ENCODE assay signal across 22 cellular contexts in the genomic region with DNA sequence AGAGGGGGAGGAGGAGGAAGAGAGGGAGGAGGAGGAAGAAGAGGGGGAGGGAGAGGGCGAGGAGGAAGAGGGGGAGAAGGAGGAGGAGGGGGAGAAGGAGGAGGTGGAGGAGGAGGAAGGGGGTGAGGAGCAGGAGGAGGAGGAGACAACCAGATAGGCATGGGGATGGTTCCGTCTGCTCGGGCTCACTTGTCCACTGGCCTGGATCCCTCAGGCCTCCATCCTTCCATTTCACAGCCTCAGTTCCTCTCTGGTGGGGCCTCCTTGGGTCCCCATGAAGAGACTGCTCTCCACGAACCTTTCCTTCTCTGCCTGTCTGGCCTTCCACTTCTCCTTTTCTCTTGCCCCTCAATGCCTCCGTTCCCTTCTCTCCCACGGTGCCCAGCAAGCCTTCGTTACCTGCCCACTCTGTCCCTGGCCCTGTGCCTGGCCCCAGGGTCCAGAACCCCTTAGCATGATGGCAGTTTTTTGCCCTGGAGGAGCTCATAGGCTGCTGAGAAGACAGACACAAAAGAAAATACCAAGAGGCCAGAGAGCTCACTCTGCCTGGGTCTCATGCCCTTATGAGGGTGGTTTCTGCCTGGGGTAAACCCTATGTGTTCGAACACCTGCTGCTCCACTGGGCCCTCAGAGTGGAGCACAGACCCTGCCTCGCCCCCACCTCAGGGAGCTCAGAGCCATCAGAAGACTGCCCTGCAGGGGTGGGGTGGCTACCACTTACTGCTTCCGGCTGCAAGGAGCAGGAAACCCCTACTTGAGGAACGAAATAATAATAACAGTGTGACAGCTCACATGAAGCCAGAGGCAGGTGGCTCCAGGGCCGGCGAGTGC. TPM values are rescaled to one million over a fixed set of nuclear protein-coding genes. Genes with fewer than 3 reads are reported as not detected.
DNase-seq lines count a peak whose midpoint lies in the region; ATAC-seq, FAIRE-seq and TF ChIP-seq lines count a peak whose summit lies in the region.
"Had no signal": no experiment of that assay in that cellular context is flagged by ENCODE, and none has a peak within 500 bp of the region (broad histone marks: within the 10 kb centered on the region; RNA-seq: fewer than 3 reads in every experiment).

No MANE protein-coding gene starts in this region.

- FAIRE-seq in HepG2 (lab: Jason Lieb, UNC) (no peak), GM12892 (lab: Jason Lieb, UNC) (no peak)
- FAIRE-seq: bronchial epithelial cell, GM19239, RCC 7860 had no signal

- H3K36me3 ChIP-seq in HepG2 (replicated peaks in 1 of 2; ENCODE audit: control insufficient read depth in 1 of 2, insufficient read depth in 2 of 2, low read length in 2 of 2), result no peaks in the 10 kb centered on the region
- H3K36me3 ChIP-seq in right lobe of liver, result no peaks in the 10 kb centered on the region
- no peaks in the 10 kb centered on the region for H3K36me3 ChIP-seq in uterus
- H3K36me3 ChIP-seq in colonic mucosa, result no peaks in the 10 kb centered on the region

- BruUV-seq in HepG2 (replicated peaks; lab: Mats Ljungman, UMichigan), result no TSS peak

- no peaks in the 10 kb centered on the region for H4K20me1 ChIP-seq in HepG2 (ENCODE audit: insufficient read depth, low read length)

- POLR2A ChIA-PET in HepG2 (lab: Yijun Ruan, JAX), result no interaction called here

- no peak overlapping the region for H3K4me3 ChIP-seq in HepG2 (replicated peaks in 1 of 3; ENCODE audit: insufficient read depth in 1 of 3, low read depth in 2 of 3, low read length in 3 of 3)
- no peak overlapping the region for H3K4me3 ChIP-seq in right lobe of liver
- H3K4me3 ChIP-seq in uterus, result no peak overlapping the region
- H3K4me3 ChIP-seq in colonic mucosa, result no peak overlapping the region
- H3K4me3 ChIP-seq: mucosa of descending colon had no signal

- ATAC-seq in HepG2, result no peak
- ATAC-seq in right lobe of liver, result no peak
- peak; percentile 28 to 49 for ATAC-seq in naive B cell (ENCODE audit: low read depth in 2 of 2)
- ATAC-seq: activated CD4-positive, CD25-positive, alpha-beta regulatory T cell treated with anti-CD3 and anti-CD28 coated beads, Interleukin-2, amount 50 U/mL, for 24 hours; left cardiac atrium; mucosa of descending colon had no signal

- H3K27me3 Mint-ChIP-seq in naive B cell, result no peaks in the 10 kb centered on the region
- H3K27me3 Mint-ChIP-seq: activated naive CD8-positive, alpha-beta T cell treated with anti-CD3 and anti-CD28 coated beads for 36 hours had no signal

- in situ Hi-C loops in HepG2 (cut with HindIII; ENCODE audit: extremely low pct_ligation_motif_present, low pct_unique_long_range_greater_than_20kb), result no loop called here

- intact Hi-C loops in HepG2 (cut with micrococcal nuclease; ENCODE audit: unreplicated experiment), result loop anchor here (1.0 kb wide), 1 partner anchor 20 kb away; no protein-coding TSS in a partner anchor
- intact Hi-C loops in right lobe of liver (cut with DNase I), result loop anchor here (5.0 to 10.0 kb wide), 2 partner anchors 123 to 285 kb away; no protein-coding TSS in a partner anchor
- intact Hi-C loops in uterus (cut with DNase I; ENCODE audit: low total_unique reads), result loop anchor here (10.0 kb wide), 1 partner anchor 105 kb away; no protein-coding TSS in a partner anchor
- intact Hi-C loops in colonic mucosa (cut with DNase I), result loop anchor here (5.0 kb wide), 2 partner anchors 123 to 283 kb away; no protein-coding TSS in a partner anchor

- CTCF ChIA-PET in HepG2 (lab: Yijun Ruan, JAX; ENCODE audit: low intra/inter-chr PET ratio, low total read pairs), result no interaction called here

- WGBS in HepG2 (ENCODE audit: low lambda C conversion rate), result 64% methylated on average over 10 of the region's 13 CpGs
- 60% methylated on average over 10 of the region's 13 CpGs for WGBS in right lobe of liver (ENCODE audit: insufficient coverage, low coverage, low lambda C conversion rate, missing lambda C conversion rate)

- H3K27me3 ChIP-seq in HepG2 (ENCODE audit: control insufficient read depth in 1 of 2, insufficient read depth in 2 of 2, low read length in 2 of 2) (peaks cover 2 to 40% of the 10 kb centered on the region in 2 experiments; a peak in 4 of 5 replicates), right lobe of liver (no peaks in the 10 kb centered on the region), uterus (no peaks in the 10 kb centered on the region), colonic mucosa (no peaks in the 10 kb centered on the region)

- H3K9me3 ChIP-seq in HepG2 (ENCODE audit: low read length) (no peaks in the 10 kb centered on the region), right lobe of liver (no peaks in the 10 kb centered on the region), uterus (no peaks in the 10 kb centered on the region), colonic mucosa (no peaks in the 10 kb centered on the region)
- H3K9me3 ChIP-seq: mucosa of descending colon had no signal

- no peak overlapping the region for H3K4me2 ChIP-seq in HepG2 (ENCODE audit: low read depth, low read length)

- no peak for TF ChIP-seq RAD21 in HepG2 (CRISPR knock-in tag; IDR thresholded peaks at IDR 0.05)

- H3K4me3 Mint-ChIP-seq in naive B cell, result peak overlapping the region; percentile 2 to 88 (median 59)
- H3K4me3 Mint-ChIP-seq: activated naive CD8-positive, alpha-beta T cell treated with anti-CD3 and anti-CD28 coated beads for 36 hours had no signal

- H3K79me2 ChIP-seq in HepG2 (ENCODE audit: insufficient read depth, low read length), result no peaks in the 10 kb centered on the region
- H3K79me2 ChIP-seq: parathyroid adenoma had no signal

- H3K9me3 Mint-ChIP-seq in naive B cell, result no peaks in the 10 kb centered on the region
- H3K9me3 Mint-ChIP-seq: activated naive CD8-positive, alpha-beta T cell treated with anti-CD3 and anti-CD28 coated beads for 36 hours had no signal

- TF ChIP-seq EP300 in HepG2 (IDR thresholded peaks at IDR 0.05; ENCODE audit: low read depth in 2 of 2, low read length in 2 of 2), result no peak
- TF ChIP-seq EP300 in HepG2 (CRISPR knock-in tag; IDR thresholded peaks at IDR 0.05; ENCODE audit: borderline replicate concordance), result no peak

- H3K9ac ChIP-seq in HepG2 (ENCODE audit: insufficient read depth, low read depth, low read length) (no peak overlapping the region), colonic mucosa (ENCODE audit: low read depth in 2 of 2, low read length in 2 of 2) (peak overlapping the region in 1 of 2 donors; percentile 43)
- H3K9ac ChIP-seq: parathyroid adenoma had no signal

- H3K36me3 Mint-ChIP-seq in naive B cell, result no peaks in the 10 kb centered on the region
- H3K36me3 Mint-ChIP-seq: activated naive CD8-positive, alpha-beta T cell treated with anti-CD3 and anti-CD28 coated beads for 36 hours had no signal

- H3K4me1 ChIP-seq in HepG2 (ENCODE audit: insufficient read depth, low read length) (no peaks in the 10 kb centered on the region; the same call in 1 of the 2 replicates), right lobe of liver (no peaks in the 10 kb centered on the region), uterus (peaks cover 5 to 16% of the 10 kb centered on the region in 2 donors), colonic mucosa (no peaks in the 10 kb centered on the region)

- H3K27ac ChIP-seq in HepG2 (ENCODE audit: extremely low read length, insufficient read depth, low read length), result no peak overlapping the region
- no peak overlapping the region for H3K27ac ChIP-seq in right lobe of liver
- H3K27ac ChIP-seq in uterus, result no peak overlapping the region
- no peak overlapping the region for H3K27ac ChIP-seq in colonic mucosa
- H3K27ac ChIP-seq: parathyroid adenoma had no signal

- no peak overlapping the region for H2AFZ ChIP-seq in HepG2 (ENCODE audit: low read length)
- H2AFZ ChIP-seq: parathyroid adenoma had no signal

- peak overlapping the region; percentile 38 to 90 (median 78) for H3K27ac Mint-ChIP-seq in naive B cell
- H3K27ac Mint-ChIP-seq: activated naive CD8-positive, alpha-beta T cell treated with anti-CD3 and anti-CD28 coated beads for 36 hours had no signal

- peaks cover 61 to 79% (median 78%) of the 10 kb centered on the region in 3 donors for H3K4me1 Mint-ChIP-seq in naive B cell

- TF ChIP-seq POLR2A in HepG2 (IDR thresholded peaks at IDR 0.05; ENCODE audit: insufficient read depth in 1 of 2, low read depth in 2 of 2, low read length in 2 of 2), result no peak
- TF ChIP-seq POLR2A in right lobe of liver (IDR thresholded peaks at IDR 0.05), result no peak
- no peak for TF ChIP-seq POLR2A in uterus (IDR thresholded peaks at IDR 0.05)
- no peak for TF ChIP-seq POLR2A in GM12892 (IDR thresholded peaks at IDR 0.05; ENCODE audit: low read depth, low read length)

- DNase-seq in HepG2 (ENCODE audit: low spot score), result no peak
- no peak for DNase-seq in right lobe of liver
- peak; percentile 54 for DNase-seq in NOMO-1 treated with dmso at 0.1 percent for 144 hours (lab: John Stamatoyannopoulos, UW; ENCODE audit: unreplicated experiment)
- no peak for DNase-seq in naive B cell
- peak; percentile 10 to 11 for DNase-seq in uterus
- DNase-seq in colonic mucosa, result no peak
- DNase-seq in GM12892 (ENCODE audit: insufficient read length), result no peak
- no peak for DNase-seq in NCI-H774 (lab: John Stamatoyannopoulos, UW)
- DNase-seq: activated CD8-positive, alpha-beta memory T cell treated with anti-CD3 and anti-CD28 coated beads, Interleukin-2, amount 50 U/mL, for 4 hours; activated naive CD8-positive, alpha-beta T cell treated with anti-CD3 and anti-CD28 coated beads for 36 hours; hypothalamus; left cardiac atrium; mucosa of descending colon; NCI-H2029; NCI-H524; T-helper 2 cell had no signal

- TF ChIP-seq CTCF in HepG2 (CRISPR knock-in tag; IDR thresholded peaks at IDR 0.05) (no peak), right lobe of liver (IDR thresholded peaks at IDR 0.05) (no peak), uterus (IDR thresholded peaks at IDR 0.05) (no peak), colonic mucosa (IDR thresholded peaks at IDR 0.05) (no peak)

RNA-seq across cellular contexts. Expression of gene CACNA2D4, which starts 11.7 kb away (rescaled TPM):
- total RNA-seq in HepG2 (2016; rRNA removed; fragmentation: Illumina TruSeq; extraction: Trizol) (7.2 and 14.2 TPM in 2 replicates), right lobe of liver (1 to 10 TPM in 3 of 6 experiments, under 1 TPM in 3; 0.87 to 1.9 (median 0.96) TPM), uterus (1 to 10 TPM in 3 of 4 donors, not detected in 1; 2.6 to 4.1 (median 4.0) TPM), colonic mucosa (1 to 10 TPM; 3.3 to 3.7 TPM)
- total RNA-seq in HepG2 (2016; cell fraction: cytosol; rRNA removed; fragmentation: Illumina TruSeq; extraction: Trizol; ENCODE audit: low read depth), result 8.0 and 8.7 TPM in 2 replicates
- 8.0 and 14.5 TPM in 2 replicates for total RNA-seq in HepG2 (2016; cell fraction: insoluble cytoplasmic fraction; rRNA removed; fragmentation: Illumina TruSeq; extraction: Trizol)
- total RNA-seq in HepG2 (2016; cell fraction: membrane; rRNA removed; fragmentation: Illumina TruSeq; extraction: Trizol), result 14.1 and 16.1 TPM in 2 replicates
- total RNA-seq in HepG2 (2016; cell fraction: nucleus; rRNA removed; fragmentation: Illumina TruSeq; extraction: Trizol), result 15.5 and 18.8 TPM in 2 replicates
- polyA plus RNA-seq in HepG2 (2011; rRNA removed) (136 and 160 TPM in 2 replicates), naive B cell (ENCODE audit: low read depth in 6 of 6) (1 to 10 TPM in 5 of 6 donors, under 1 TPM in 1; 0.46 to 3.6 (median 2.7) TPM)
- 115 and 149 TPM in 2 replicates for polyA plus RNA-seq in HepG2 (2011; cell fraction: cytosol; rRNA removed)
- 402 and 439 TPM in 2 replicates for polyA plus RNA-seq in HepG2 (2011; cell fraction: nucleus; rRNA removed)
- polyA plus RNA-seq in HepG2 (2012), result 73.6 and 103 TPM in 2 replicates
- polyA plus RNA-seq in HepG2 (2016; cell fraction: cytosol; fragmentation: Illumina TruSeq; extraction: Trizol; ENCODE audit: low read depth), result 7.6 and 9.3 TPM in 2 replicates
- 10.4 and 11.5 TPM in 2 replicates for polyA plus RNA-seq in HepG2 (2016; cell fraction: insoluble cytoplasmic fraction; fragmentation: Illumina TruSeq; extraction: Trizol; ENCODE audit: low read depth)
- 13.7 and 16.7 TPM in 2 replicates for polyA plus RNA-seq in HepG2 (2016; cell fraction: membrane; fragmentation: Illumina TruSeq; extraction: Trizol; ENCODE audit: low read depth)
- polyA plus RNA-seq in HepG2 (2016; cell fraction: nucleus; fragmentation: Illumina TruSeq; extraction: Trizol; ENCODE audit: insufficient read depth, low read depth), result 27.6 and 41.2 TPM in 2 replicates
- polyA minus RNA-seq in HepG2 (2011; rRNA and poly(A)+ RNA removed; ENCODE audit: low replicate concordance), result 202 TPM in 1 of 2 replicates, not detected in the other
- polyA minus RNA-seq in HepG2 (2011; cell fraction: cytosol; rRNA and poly(A)+ RNA removed), result 42.4 and 44.5 TPM in 2 replicates
- 135 and 155 TPM in 2 replicates for polyA minus RNA-seq in HepG2 (2011; cell fraction: nucleus; rRNA and poly(A)+ RNA removed)
- 1.2 TPM for polyA plus RNA-seq in GM12892 (2012; ENCODE audit: missing spikeins)
- total RNA-seq: bronchial epithelial cell, LHCN-M2 had no signal

Comparison
In these comparisons a context has a peak if more than half of its experiments do, and no peak if none do; other contexts are left out.
1. ATAC-seq: peak in naive B cell (2 of 2); none in HepG2 (single experiment) and right lobe of liver (0 of 4).
2. DNase-seq: peak in NOMO-1 treated with dmso at 0.1 percent for 144 hours (single experiment) and uterus (2 of 2); none in HepG2 (single experiment), right lobe of liver (0 of 3), naive B cell (single experiment), colonic mucosa (single experiment), GM12892 (single experiment) and NCI-H774 (single experiment).